In genomic region chr2:10482979-10483378, GRCh38 we compare ENCODE assay signal across 22 cellular contexts.
"Had no signal": no experiment of that assay in that cellular context is flagged by ENCODE, and none has a peak within 500 bp of the region (broad histone marks: within the 10 kb centered on the region; RNA-seq: fewer than 3 reads in every experiment).

No MANE protein-coding gene starts in this region.

- H3K27ac ChIP-seq: coronary artery, dorsolateral prefrontal cortex, heart left ventricle, pancreas, suprapubic skin, thyroid gland, upper lobe of left lung, uterus had no signal

- DNase-seq: effector CD8-positive, alpha-beta T cell; foreskin melanocyte; heart left ventricle; hypothalamus; kidney glomerular epithelial cell; occipital lobe; right cardiac atrium; stimulated activated CD4-positive, alpha-beta T cell treated with anti-CD3 and anti-CD28 coated beads, Interleukin-4, amount 100 ng/mL, for 1 hour; stimulated activated CD8-positive, alpha-beta memory T cell treated with anti-CD3 and anti-CD28 coated beads, Interleukin-4, amount 100 ng/mL, for 48 hours; stimulated activated naive CD8-positive, alpha-beta T cell treated with anti-CD3 and anti-CD28 coated beads, Interleukin-15, Interleukin-2, amounts not matched to agents 100 U/mL and 50 U/mL, for 24 hours; thyroid gland; upper lobe of left lung; uterus had no signal

- H3K9me3 Mint-ChIP-seq: natural killer cell treated with Interleukin-12 subunit alpha and Interleukin-12 subunit beta and Interleukin-15 and Interleukin-18, amount 100 ng/mL, for 72 hours; stimulated activated effector memory CD8-positive, alpha-beta T cell treated with anti-CD3 and anti-CD28 coated beads, Interleukin-12 subunit alpha, Interleukin-12 subunit beta, amount 100 ng/mL, for 72 hours had no signal

- H3K4me3 ChIP-seq: coronary artery, dorsolateral prefrontal cortex, heart left ventricle, pancreas, suprapubic skin, thyroid gland, upper lobe of left lung, uterus had no signal

- FAIRE-seq: endometrium, islet of Langerhans, pancreas had no signal

- ATAC-seq: esophagus mucosa; heart left ventricle; natural killer cell treated with Interleukin-12 subunit alpha and Interleukin-12 subunit beta and Interleukin-15 and Interleukin-18, amount 100 ng/mL, for 72 hours; pancreas; right cardiac atrium; stimulated activated effector memory CD8-positive, alpha-beta T cell treated with anti-CD3 and anti-CD28 coated beads, Interleukin-12 subunit alpha, Interleukin-12 subunit beta, amount 100 ng/mL, for 72 hours; stimulated activated naive CD8-positive, alpha-beta T cell treated with anti-CD3 and anti-CD28 coated beads, Interleukin-15, Interleukin-2, amounts not matched to agents 100 U/mL and 50 U/mL, for 24 hours had no signal

- H3K36me3 Mint-ChIP-seq: natural killer cell treated with Interleukin-12 subunit alpha and Interleukin-12 subunit beta and Interleukin-15 and Interleukin-18, amount 100 ng/mL, for 72 hours; stimulated activated effector memory CD8-positive, alpha-beta T cell treated with anti-CD3 and anti-CD28 coated beads, Interleukin-12 subunit alpha, Interleukin-12 subunit beta, amount 100 ng/mL, for 72 hours had no signal

- H3K9me3 ChIP-seq: heart left ventricle, pancreas, suprapubic skin, thyroid gland, upper lobe of left lung, uterus had no signal

- H3K27me3 ChIP-seq: pancreas, thyroid gland, upper lobe of left lung had no signal

- H3K4me3 Mint-ChIP-seq: natural killer cell treated with Interleukin-12 subunit alpha and Interleukin-12 subunit beta and Interleukin-15 and Interleukin-18, amount 100 ng/mL, for 72 hours; stimulated activated effector memory CD8-positive, alpha-beta T cell treated with anti-CD3 and anti-CD28 coated beads, Interleukin-12 subunit alpha, Interleukin-12 subunit beta, amount 100 ng/mL, for 72 hours had no signal

- H3K4me1 ChIP-seq: heart left ventricle, pancreas, suprapubic skin, thyroid gland, upper lobe of left lung, uterus had no signal

- H3K27ac Mint-ChIP-seq: natural killer cell treated with Interleukin-12 subunit alpha and Interleukin-12 subunit beta and Interleukin-15 and Interleukin-18, amount 100 ng/mL, for 72 hours had no signal

- H3K36me3 ChIP-seq: heart left ventricle, pancreas, suprapubic skin, thyroid gland, upper lobe of left lung, uterus had no signal
